1 cellular context compared by ENCODE assay signal in the genomic region with DNA sequence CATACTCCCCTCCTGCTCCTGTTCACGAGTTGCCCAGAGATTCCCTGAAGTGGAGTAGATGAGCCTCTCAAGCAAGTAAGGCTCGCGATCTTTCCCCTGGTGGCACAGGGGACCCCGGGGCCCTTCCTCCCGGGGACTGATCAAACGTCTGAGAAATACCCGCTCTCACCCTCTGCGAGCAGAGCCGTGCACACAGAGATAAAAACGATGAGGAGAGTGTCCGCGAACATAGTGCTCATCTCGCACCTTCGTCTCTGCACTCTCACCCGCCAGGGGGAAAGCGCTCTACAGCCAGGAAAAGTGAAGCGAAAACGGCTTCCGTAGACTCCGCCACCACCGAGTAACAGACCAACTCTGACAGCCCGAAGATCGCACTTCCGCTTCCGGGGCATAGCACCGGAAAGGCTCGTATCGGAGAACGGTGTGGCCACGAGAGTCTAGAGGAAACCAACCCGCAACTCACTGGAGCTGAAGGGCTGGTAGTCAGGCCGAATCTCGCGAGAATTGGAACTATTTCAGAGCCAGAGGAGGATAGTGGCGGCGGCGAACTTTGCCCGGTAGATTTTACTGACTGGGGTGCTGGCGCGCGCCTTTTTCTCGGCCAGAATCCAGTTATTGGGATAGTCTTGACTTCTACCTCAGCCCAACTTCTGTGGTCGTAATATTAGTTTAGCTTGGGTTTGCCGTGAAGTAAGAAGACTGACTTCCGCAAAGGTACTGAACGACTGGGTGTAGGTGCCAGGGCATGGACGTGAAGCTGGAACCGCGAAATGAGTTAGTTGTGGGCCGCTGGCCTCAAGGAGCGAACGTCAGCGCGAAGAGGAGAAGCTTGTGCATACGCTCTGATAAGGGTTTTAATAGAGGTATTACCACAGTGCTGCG.
TF ChIP-seq lines count a peak whose summit lies in the region.

A gene with protein sequence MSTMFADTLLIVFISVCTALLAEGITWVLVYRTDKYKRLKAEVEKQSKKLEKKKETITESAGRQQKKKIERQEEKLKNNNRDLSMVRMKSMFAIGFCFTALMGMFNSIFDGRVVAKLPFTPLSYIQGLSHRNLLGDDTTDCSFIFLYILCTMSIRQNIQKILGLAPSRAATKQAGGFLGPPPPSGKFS (minus strand): TSS at position 356 of the 882 bp plus-strand sequence. CDS start 117 bp downstream, at position 239.

TF ChIP-seq in K562, 482 proteins besides CTCF, POLR2A, EP300 and RAD21 (continued from another document and continues in another):
- TF ChIP-seq, protein P1, sequence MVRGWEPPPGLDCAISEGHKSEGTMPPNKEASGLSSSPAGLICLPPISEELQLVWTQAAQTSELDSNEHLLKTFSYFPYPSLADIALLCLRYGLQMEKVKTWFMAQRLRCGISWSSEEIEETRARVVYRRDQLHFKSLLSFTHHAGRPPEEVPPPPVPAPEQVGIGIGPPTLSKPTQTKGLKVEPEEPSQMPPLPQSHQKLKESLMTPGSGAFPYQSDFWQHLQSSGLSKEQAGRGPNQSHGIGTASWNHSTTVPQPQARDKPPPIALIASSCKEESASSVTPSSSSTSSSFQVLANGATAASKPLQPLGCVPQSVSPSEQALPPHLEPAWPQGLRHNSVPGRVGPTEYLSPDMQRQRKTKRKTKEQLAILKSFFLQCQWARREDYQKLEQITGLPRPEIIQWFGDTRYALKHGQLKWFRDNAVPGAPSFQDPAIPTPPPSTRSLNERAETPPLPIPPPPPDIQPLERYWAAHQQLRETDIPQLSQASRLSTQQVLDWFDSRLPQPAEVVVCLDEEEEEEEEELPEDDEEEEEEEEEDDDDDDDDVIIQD (CRISPR knock-in tag; IDR thresholded peaks at IDR 0.05) = 0 out of 2 replicates have a peak, but pooled peaks have one; percentile 49
- TF ChIP-seq ZFPM2 (CRISPR knock-in tag; IDR thresholded peaks at IDR 0.05) (no peak), FOS (IDR thresholded peaks at IDR 0.05; ENCODE audit: extremely low read depth, insufficient read length) (no peak), PHTF2 (CRISPR knock-in tag; IDR thresholded peaks at IDR 0.05) (no peak), EWSR1 (IDR thresholded peaks at IDR 0.05; ENCODE audit: borderline replicate concordance, low read depth, partially characterized antibody) (no peak), ZNF165 (CRISPR knock-in tag; IDR thresholded peaks at IDR 0.05; ENCODE audit: borderline replicate concordance) (no peak), CAMTA2 (CRISPR knock-in tag; conservative IDR thresholded peaks at IDR 0.05) (no peak), THRAP3 (IDR thresholded peaks at IDR 0.05; ENCODE audit: borderline replicate concordance) (peak; percentile 97), SMARCA4 (IDR thresholded peaks at IDR 0.05) (peak; percentile 54; the same call in 1 of the 2 replicates), TOE1 (IDR thresholded peaks at IDR 0.05; ENCODE audit: borderline replicate concordance) (peak; percentile 67), TOE1 (CRISPR knock-in tag; IDR thresholded peaks at IDR 0.05; ENCODE audit: borderline replicate concordance, low read depth) (no peak), MTA2 (IDR thresholded peaks at IDR 0.05; ENCODE audit: low read depth) (peak; percentile 87), ZNF232 (CRISPR knock-in tag; IDR thresholded peaks at IDR 0.05) (0 out of 2 replicates have a peak, but pooled peaks have one; percentile 35), RBM25 (IDR thresholded peaks at IDR 0.05; ENCODE audit: low read depth, low read length, severe bottlenecking) (peak; percentile 98), ATF1 (CRISPR knock-in tag; IDR thresholded peaks at IDR 0.05) (no peak), ATF1 (tag; IDR thresholded peaks at IDR 0.05) (peak; percentile 78), CBX1 (IDR thresholded peaks at IDR 0.05; ENCODE audit: low read depth) (peak; percentile 93), LEF1 (IDR thresholded peaks at IDR 0.05) (0 out of 2 replicates have a peak, but pooled peaks have one; percentile 21), RCOR1 (IDR thresholded peaks at IDR 0.05; ENCODE audit: borderline replicate concordance in 1 of 2, low read depth in 2 of 2, low read length in 2 of 2) (peak in 1 of 2 experiments; percentile 64; a peak in 1 of 4 replicates), DPF2 (IDR thresholded peaks at IDR 0.05) (0 out of 2 replicates have a peak, but pooled peaks have one; percentile 35), CREB1 (IDR thresholded peaks at IDR 0.05) (no peak; the same call in 1 of the 2 replicates), CREB1 (CRISPR knock-in tag; IDR thresholded peaks at IDR 0.05) (peak; percentile 61; the same call in 1 of the 2 replicates), ZNF76 (CRISPR knock-in tag; IDR thresholded peaks at IDR 0.05; ENCODE audit: borderline replicate concordance) (no peak), BHLHE40 (IDR thresholded peaks at IDR 0.05; ENCODE audit: low read length) (no peak), MYC (IDR thresholded peaks at IDR 0.05; ENCODE audit: low read depth, low read length) (peak; percentile 97), MYC (CRISPR knock-in tag; IDR thresholded peaks at IDR 0.05; ENCODE audit: borderline replicate concordance, low read depth) (no peak), MED1 (CRISPR knock-in tag; IDR thresholded peaks at IDR 0.05; ENCODE audit: borderline replicate concordance) (no peak), PML (IDR thresholded peaks at IDR 0.05; ENCODE audit: low read length) (peak; percentile 90), RBM39 (optimal IDR thresholded peaks at IDR 0.05; ENCODE audit: low read depth, low read length) (no peak), NEUROD1 (IDR thresholded peaks at IDR 0.05; ENCODE audit: borderline replicate concordance, low read depth, low read length, partially characterized antibody) (peak; percentile 85), TBP (optimal IDR thresholded peaks at IDR 0.05; ENCODE audit: low read depth, low read length) (peak; percentile 87), CBX5 (IDR thresholded peaks at IDR 0.05; ENCODE audit: borderline replicate concordance, low read depth) (peak; percentile 15; the same call in 1 of the 2 replicates), KDM4B (IDR thresholded peaks at IDR 0.05; ENCODE audit: borderline replicate concordance in 2 of 2, low read depth in 1 of 2) (peak in 1 of 2 experiments; percentile 98; a peak in 2 of 4 replicates)
- TF ChIP-seq, protein P2, sequence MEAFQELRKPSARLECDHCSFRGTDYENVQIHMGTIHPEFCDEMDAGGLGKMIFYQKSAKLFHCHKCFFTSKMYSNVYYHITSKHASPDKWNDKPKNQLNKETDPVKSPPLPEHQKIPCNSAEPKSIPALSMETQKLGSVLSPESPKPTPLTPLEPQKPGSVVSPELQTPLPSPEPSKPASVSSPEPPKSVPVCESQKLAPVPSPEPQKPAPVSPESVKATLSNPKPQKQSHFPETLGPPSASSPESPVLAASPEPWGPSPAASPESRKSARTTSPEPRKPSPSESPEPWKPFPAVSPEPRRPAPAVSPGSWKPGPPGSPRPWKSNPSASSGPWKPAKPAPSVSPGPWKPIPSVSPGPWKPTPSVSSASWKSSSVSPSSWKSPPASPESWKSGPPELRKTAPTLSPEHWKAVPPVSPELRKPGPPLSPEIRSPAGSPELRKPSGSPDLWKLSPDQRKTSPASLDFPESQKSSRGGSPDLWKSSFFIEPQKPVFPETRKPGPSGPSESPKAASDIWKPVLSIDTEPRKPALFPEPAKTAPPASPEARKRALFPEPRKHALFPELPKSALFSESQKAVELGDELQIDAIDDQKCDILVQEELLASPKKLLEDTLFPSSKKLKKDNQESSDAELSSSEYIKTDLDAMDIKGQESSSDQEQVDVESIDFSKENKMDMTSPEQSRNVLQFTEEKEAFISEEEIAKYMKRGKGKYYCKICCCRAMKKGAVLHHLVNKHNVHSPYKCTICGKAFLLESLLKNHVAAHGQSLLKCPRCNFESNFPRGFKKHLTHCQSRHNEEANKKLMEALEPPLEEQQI (IDR thresholded peaks at IDR 0.05) = peak; percentile 74
- TF ChIP-seq, protein P3, sequence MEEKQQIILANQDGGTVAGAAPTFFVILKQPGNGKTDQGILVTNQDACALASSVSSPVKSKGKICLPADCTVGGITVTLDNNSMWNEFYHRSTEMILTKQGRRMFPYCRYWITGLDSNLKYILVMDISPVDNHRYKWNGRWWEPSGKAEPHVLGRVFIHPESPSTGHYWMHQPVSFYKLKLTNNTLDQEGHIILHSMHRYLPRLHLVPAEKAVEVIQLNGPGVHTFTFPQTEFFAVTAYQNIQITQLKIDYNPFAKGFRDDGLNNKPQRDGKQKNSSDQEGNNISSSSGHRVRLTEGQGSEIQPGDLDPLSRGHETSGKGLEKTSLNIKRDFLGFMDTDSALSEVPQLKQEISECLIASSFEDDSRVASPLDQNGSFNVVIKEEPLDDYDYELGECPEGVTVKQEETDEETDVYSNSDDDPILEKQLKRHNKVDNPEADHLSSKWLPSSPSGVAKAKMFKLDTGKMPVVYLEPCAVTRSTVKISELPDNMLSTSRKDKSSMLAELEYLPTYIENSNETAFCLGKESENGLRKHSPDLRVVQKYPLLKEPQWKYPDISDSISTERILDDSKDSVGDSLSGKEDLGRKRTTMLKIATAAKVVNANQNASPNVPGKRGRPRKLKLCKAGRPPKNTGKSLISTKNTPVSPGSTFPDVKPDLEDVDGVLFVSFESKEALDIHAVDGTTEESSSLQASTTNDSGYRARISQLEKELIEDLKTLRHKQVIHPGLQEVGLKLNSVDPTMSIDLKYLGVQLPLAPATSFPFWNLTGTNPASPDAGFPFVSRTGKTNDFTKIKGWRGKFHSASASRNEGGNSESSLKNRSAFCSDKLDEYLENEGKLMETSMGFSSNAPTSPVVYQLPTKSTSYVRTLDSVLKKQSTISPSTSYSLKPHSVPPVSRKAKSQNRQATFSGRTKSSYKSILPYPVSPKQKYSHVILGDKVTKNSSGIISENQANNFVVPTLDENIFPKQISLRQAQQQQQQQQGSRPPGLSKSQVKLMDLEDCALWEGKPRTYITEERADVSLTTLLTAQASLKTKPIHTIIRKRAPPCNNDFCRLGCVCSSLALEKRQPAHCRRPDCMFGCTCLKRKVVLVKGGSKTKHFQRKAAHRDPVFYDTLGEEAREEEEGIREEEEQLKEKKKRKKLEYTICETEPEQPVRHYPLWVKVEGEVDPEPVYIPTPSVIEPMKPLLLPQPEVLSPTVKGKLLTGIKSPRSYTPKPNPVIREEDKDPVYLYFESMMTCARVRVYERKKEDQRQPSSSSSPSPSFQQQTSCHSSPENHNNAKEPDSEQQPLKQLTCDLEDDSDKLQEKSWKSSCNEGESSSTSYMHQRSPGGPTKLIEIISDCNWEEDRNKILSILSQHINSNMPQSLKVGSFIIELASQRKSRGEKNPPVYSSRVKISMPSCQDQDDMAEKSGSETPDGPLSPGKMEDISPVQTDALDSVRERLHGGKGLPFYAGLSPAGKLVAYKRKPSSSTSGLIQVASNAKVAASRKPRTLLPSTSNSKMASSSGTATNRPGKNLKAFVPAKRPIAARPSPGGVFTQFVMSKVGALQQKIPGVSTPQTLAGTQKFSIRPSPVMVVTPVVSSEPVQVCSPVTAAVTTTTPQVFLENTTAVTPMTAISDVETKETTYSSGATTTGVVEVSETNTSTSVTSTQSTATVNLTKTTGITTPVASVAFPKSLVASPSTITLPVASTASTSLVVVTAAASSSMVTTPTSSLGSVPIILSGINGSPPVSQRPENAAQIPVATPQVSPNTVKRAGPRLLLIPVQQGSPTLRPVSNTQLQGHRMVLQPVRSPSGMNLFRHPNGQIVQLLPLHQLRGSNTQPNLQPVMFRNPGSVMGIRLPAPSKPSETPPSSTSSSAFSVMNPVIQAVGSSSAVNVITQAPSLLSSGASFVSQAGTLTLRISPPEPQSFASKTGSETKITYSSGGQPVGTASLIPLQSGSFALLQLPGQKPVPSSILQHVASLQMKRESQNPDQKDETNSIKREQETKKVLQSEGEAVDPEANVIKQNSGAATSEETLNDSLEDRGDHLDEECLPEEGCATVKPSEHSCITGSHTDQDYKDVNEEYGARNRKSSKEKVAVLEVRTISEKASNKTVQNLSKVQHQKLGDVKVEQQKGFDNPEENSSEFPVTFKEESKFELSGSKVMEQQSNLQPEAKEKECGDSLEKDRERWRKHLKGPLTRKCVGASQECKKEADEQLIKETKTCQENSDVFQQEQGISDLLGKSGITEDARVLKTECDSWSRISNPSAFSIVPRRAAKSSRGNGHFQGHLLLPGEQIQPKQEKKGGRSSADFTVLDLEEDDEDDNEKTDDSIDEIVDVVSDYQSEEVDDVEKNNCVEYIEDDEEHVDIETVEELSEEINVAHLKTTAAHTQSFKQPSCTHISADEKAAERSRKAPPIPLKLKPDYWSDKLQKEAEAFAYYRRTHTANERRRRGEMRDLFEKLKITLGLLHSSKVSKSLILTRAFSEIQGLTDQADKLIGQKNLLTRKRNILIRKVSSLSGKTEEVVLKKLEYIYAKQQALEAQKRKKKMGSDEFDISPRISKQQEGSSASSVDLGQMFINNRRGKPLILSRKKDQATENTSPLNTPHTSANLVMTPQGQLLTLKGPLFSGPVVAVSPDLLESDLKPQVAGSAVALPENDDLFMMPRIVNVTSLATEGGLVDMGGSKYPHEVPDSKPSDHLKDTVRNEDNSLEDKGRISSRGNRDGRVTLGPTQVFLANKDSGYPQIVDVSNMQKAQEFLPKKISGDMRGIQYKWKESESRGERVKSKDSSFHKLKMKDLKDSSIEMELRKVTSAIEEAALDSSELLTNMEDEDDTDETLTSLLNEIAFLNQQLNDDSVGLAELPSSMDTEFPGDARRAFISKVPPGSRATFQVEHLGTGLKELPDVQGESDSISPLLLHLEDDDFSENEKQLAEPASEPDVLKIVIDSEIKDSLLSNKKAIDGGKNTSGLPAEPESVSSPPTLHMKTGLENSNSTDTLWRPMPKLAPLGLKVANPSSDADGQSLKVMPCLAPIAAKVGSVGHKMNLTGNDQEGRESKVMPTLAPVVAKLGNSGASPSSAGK (IDR thresholded peaks at IDR 0.05) = peak; percentile 43; the same call in 1 of the 2 replicates
- TF ChIP-seq, protein P4, sequence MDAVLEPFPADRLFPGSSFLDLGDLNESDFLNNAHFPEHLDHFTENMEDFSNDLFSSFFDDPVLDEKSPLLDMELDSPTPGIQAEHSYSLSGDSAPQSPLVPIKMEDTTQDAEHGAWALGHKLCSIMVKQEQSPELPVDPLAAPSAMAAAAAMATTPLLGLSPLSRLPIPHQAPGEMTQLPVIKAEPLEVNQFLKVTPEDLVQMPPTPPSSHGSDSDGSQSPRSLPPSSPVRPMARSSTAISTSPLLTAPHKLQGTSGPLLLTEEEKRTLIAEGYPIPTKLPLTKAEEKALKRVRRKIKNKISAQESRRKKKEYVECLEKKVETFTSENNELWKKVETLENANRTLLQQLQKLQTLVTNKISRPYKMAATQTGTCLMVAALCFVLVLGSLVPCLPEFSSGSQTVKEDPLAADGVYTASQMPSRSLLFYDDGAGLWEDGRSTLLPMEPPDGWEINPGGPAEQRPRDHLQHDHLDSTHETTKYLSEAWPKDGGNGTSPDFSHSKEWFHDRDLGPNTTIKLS (IDR thresholded peaks at IDR 0.05; ENCODE audit: borderline replicate concordance, low read depth) = peak; percentile 98
- TF ChIP-seq, protein P5, sequence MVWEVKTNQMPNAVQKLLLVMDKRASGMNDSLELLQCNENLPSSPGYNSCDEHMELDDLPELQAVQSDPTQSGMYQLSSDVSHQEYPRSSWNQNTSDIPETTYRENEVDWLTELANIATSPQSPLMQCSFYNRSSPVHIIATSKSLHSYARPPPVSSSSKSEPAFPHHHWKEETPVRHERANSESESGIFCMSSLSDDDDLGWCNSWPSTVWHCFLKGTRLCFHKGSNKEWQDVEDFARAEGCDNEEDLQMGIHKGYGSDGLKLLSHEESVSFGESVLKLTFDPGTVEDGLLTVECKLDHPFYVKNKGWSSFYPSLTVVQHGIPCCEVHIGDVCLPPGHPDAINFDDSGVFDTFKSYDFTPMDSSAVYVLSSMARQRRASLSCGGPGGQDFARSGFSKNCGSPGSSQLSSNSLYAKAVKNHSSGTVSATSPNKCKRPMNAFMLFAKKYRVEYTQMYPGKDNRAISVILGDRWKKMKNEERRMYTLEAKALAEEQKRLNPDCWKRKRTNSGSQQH (CRISPR knock-in tag; IDR thresholded peaks at IDR 0.05) = no peak
- TF ChIP-seq, protein P6, sequence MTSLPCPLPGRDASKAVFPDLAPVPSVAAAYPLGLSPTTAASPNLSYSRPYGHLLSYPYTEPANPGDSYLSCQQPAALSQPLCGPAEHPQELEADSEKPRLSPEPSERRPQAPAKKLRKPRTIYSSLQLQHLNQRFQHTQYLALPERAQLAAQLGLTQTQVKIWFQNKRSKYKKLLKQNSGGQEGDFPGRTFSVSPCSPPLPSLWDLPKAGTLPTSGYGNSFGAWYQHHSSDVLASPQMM (CRISPR knock-in tag; IDR thresholded peaks at IDR 0.05) = no peak
